ENCODE assay signal across 8 cellular contexts in the genomic region with DNA sequence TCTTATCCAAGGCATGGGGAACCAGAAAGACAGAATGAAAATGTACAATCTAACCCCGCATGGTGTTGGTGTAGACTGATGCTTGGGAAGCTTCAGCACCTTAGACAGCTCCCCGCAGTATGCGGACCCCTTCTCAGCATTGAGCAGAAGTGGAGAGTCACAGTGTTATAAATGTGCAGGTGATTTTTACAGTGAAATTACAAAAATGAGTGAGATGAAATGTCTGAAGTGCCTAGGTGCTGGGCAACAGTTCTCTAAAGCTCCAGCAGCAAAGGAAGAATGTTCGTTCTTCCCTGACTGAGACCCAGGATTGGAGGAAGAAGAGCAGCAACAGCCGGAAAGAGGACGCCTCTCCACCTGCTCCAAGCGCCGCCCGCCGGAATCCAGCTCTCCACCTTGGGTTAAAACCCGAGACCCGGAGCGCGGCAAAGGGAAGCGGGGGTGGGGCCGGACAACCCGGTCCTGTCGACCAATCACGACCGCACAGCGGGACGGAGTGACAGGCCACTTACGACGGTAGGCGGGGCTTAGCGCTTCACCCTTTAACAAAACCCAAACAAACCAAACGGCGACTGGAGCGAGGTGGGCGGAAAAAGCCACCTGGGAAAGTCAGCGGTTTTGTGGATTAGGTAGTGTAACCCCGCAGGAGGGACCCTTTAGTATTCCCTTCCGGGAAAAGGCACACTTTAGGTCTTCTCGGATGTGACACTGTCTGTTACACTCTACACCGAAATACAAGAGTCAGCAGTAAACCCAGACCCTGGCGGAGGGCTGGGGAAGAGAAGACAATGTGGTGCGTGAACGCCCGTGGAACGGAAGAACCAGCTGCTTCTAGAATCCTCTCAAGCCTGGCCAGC. TPM values are rescaled to one million over a fixed set of nuclear protein-coding genes. Genes with fewer than 3 reads are reported as not detected.
DNase-seq lines count a peak whose midpoint lies in the region; ATAC-seq and FAIRE-seq lines count a peak whose summit lies in the region.

A gene (minus strand): TSS at position 403 of the 857 bp plus-strand sequence. CDS start 436 bp downstream, outside the sequence.

- DNase-seq in Daoy (ENCODE audit: low read depth) (peak; percentile 67), M059J (ENCODE audit: low read depth) (peak; percentile 13), SK-N-MC (ENCODE audit: low read depth, low spot score) (no peak), NCI-H226 (no peak), NCI-H128 (lab: John Stamatoyannopoulos, UW; ENCODE audit: unreplicated experiment) (no peak)

- H3K27me3 ChIP-seq in mucosa of rectum (ENCODE audit: control insufficient read depth in 2 of 2, insufficient read depth in 2 of 2, low read length in 2 of 2), result no peaks in the 10 kb centered on the region

- H3K9ac ChIP-seq in SK-N-MC (ENCODE audit: insufficient read length) (no peak within 1 kb of the TSS), mucosa of rectum (ENCODE audit: low read depth in 1 of 2, low read length in 2 of 2) (no peak within 1 kb of the TSS)

- H3K27ac ChIP-seq in SK-N-MC (no peak within 1 kb of the TSS), mucosa of rectum (ENCODE audit: low read depth in 2 of 2, low read length in 2 of 2) (no peak within 1 kb of the TSS)

- H3K4me1 ChIP-seq in mucosa of rectum (ENCODE audit: control insufficient read depth in 2 of 2, insufficient read depth in 2 of 2, low read length in 2 of 2), result no peaks in the 10 kb centered on the region

- H3K4me3 ChIP-seq in SK-N-MC (peak within 1 kb of the TSS; percentile 75), mucosa of rectum (ENCODE audit: low read length in 2 of 2) (peak within 1 kb of the TSS; percentile 30 to 38)

- H3K9me3 ChIP-seq in SK-N-MC (ENCODE audit: low read depth, low read length), result no peaks in the 10 kb centered on the region
- H3K9me3 ChIP-seq in mucosa of rectum (ENCODE audit: control insufficient read depth in 2 of 2, low read length in 2 of 2), result no peaks in the 10 kb centered on the region

- ATAC-seq in GM21528 (IDR thresholded peaks at IDR 0.05; ENCODE audit: low FRiP score, unreplicated experiment), result peak; percentile 93

- H3K36me3 ChIP-seq in SK-N-MC (ENCODE audit: insufficient read depth, low read length), result no peaks in the 10 kb centered on the region
- no peaks in the 10 kb centered on the region for H3K36me3 ChIP-seq in mucosa of rectum (ENCODE audit: control insufficient read depth in 2 of 2, insufficient read depth in 2 of 2, low read length in 2 of 2)

- peak; percentile 35 for FAIRE-seq in endometrium (lab: Jason Lieb, UNC)

RNA-seq across cellular contexts. Expression of the gene that starts here (rescaled TPM):
- total RNA-seq in Daoy (2014; rRNA removed; shearing (Covaris generic)), result not detected in 2 replicates
- total RNA-seq in M059J (2014; rRNA removed; shearing (Covaris generic)), result not detected in 2 replicates

Comparison
In these comparisons a context has a peak if more than half of its experiments do, and no peak if none do; other contexts are left out.
1. Peak in DNase-seq in Daoy; RNA of the gene not detected or under 1 TPM.
2. Peak in DNase-seq in M059J; RNA of the gene not detected or under 1 TPM.